Comparison of ENCODE assay signal across 1 cellular context in genomic region chr10:15877836-15878576, GRCh38.
TF ChIP-seq lines count a peak whose summit lies in the region.

No MANE protein-coding gene starts in this region.

TF ChIP-seq in K562, 482 proteins besides CTCF, POLR2A, EP300 and RAD21 (continued from another document):
- TF ChIP-seq RNF219 (CRISPR knock-in tag; IDR thresholded peaks at IDR 0.05) = no peak
- TF ChIP-seq FOXP4 (CRISPR knock-in tag; IDR thresholded peaks at IDR 0.05; ENCODE audit: borderline replicate concordance) = no peak
- no peak for TF ChIP-seq TGIF2 (CRISPR knock-in tag; IDR thresholded peaks at IDR 0.05)
- peak; percentile 31; the same call in 1 of the 2 replicates for TF ChIP-seq CTBP1 (IDR thresholded peaks at IDR 0.05; ENCODE audit: borderline replicate concordance)
- TF ChIP-seq ZKSCAN1 (IDR thresholded peaks at IDR 0.05; ENCODE audit: low read depth, low read length) = no peak
- no peak for TF ChIP-seq FOXO4 (CRISPR knock-in tag; IDR thresholded peaks at IDR 0.05)
- TF ChIP-seq NELFE (IDR thresholded peaks at IDR 0.05; ENCODE audit: insufficient read depth, insufficient read length) = no peak
- no peak for TF ChIP-seq PTTG1 (tag; IDR thresholded peaks at IDR 0.05; ENCODE audit: low read depth)
- TF ChIP-seq CBX5 (IDR thresholded peaks at IDR 0.05; ENCODE audit: borderline replicate concordance, low read depth) = peak; percentile 27; the same call in 1 of the 2 replicates
- no peak for TF ChIP-seq CBFB (CRISPR knock-in tag; IDR thresholded peaks at IDR 0.05)
- TF ChIP-seq ZNF197 (CRISPR knock-in tag; IDR thresholded peaks at IDR 0.05; ENCODE audit: low read depth) = no peak
- no peak for TF ChIP-seq NFYB (IDR thresholded peaks at IDR 0.05; ENCODE audit: extremely low read depth, insufficient read length)
- TF ChIP-seq BDP1 (IDR thresholded peaks at IDR 0.05; ENCODE audit: insufficient read depth, insufficient read length) = no peak
- peak; percentile 35; the same call in 1 of the 2 replicates for TF ChIP-seq CREM (IDR thresholded peaks at IDR 0.05; ENCODE audit: low read depth)
- peak; percentile 61; the same call in 1 of the 2 replicates for TF ChIP-seq ZBTB33 (CRISPR knock-in tag; IDR thresholded peaks at IDR 0.05)
- no peak for TF ChIP-seq DMBX1 (CRISPR knock-in tag; IDR thresholded peaks at IDR 0.05; ENCODE audit: borderline replicate concordance)
- no peak for TF ChIP-seq RBM39 (optimal IDR thresholded peaks at IDR 0.05; ENCODE audit: low read depth, low read length)
TF ChIP-seq in K562: peak in this region for 18.
